8 cellular contexts compared by ENCODE assay signal in the genomic region with DNA sequence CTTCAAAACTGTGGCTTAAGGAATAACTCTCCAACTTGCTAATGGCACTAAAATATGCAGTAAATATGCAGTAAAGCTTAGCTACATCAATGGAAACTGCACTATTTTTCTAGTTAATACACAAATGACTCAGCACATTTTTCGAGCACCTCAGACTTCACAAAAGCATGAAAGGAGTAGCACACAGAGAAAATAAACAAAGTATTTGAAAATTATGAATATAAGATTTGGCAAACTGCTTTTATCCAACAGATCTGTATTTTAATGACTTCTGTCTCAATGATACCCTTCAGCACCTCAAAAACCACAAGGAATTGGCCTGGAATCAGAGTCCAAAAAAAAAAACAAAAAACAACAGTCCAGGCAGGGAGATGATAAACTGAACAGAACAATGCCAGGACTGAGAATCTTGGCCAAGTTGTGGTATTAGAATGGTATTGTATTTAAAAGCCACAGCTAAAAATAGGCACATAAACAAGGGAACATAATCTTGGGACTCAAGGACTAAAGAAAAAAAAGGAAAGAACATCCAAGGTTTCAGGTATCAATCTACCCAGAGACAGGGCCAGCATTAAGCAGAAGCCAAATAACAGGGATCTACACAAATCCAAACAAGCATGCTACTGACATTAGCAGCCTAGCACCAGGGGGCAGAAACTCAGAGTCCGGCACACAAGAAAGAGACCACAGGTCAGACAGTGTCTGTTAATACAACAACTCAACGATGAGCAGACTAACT. TPM values are rescaled to one million over a fixed set of nuclear protein-coding genes. Genes with fewer than 3 reads are reported as not detected.
A peak's percentile ranks its signal among the peaks of the same experiment; 100 is the strongest.
DNase-seq lines count a peak whose midpoint lies in the region; ATAC-seq, FAIRE-seq and TF ChIP-seq lines count a peak whose summit lies in the region.

No MANE protein-coding gene starts in this region.

- no peaks in the 10 kb centered on the region for H3K27me3 ChIP-seq in PC-3 (ENCODE audit: low read length)
- no peaks in the 10 kb centered on the region for H3K27me3 ChIP-seq in endodermal cell (ENCODE audit: control insufficient read depth, insufficient read depth, low read length, poor library complexity, severe bottlenecking)

- POLR2A ChIA-PET in A549 (lab: Yijun Ruan, JAX) = no interaction called here
- POLR2A ChIA-PET in PC-3 (lab: Charles Lee; ENCODE audit: unreplicated experiment) = interaction anchor here (0.6 kb wide), 1 partner anchor 9 kb away, joined by 3 read pairs; no protein-coding TSS in a partner anchor
- POLR2A ChIA-PET in naive thymus-derived CD8-positive, alpha-beta T cell (lab: Charles Lee) = interaction anchor here (5.3 kb wide), 1 partner anchor 20 kb away, joined by 33 read pairs; the partner anchor contains the start of gene TMEM245

- H4K20me1 ChIP-seq in PC-3 (ENCODE audit: low read length) = peaks cover 10% of the 10 kb centered on the region; the same call in 1 of the 2 replicates

- peak overlapping the region; percentile 6; the same call in 1 of the 2 replicates for H3K9ac ChIP-seq in PC-3 (ENCODE audit: low read length)
- no peak overlapping the region for H3K9ac ChIP-seq in endodermal cell (ENCODE audit: extremely low read depth, low read length, poor library complexity, severe bottlenecking)

- peaks cover 5% of the 10 kb centered on the region for H3K36me3 ChIP-seq in PC-3 (ENCODE audit: low read depth, low read length)
- peaks cover 28% of the 10 kb centered on the region for H3K36me3 ChIP-seq in endodermal cell (ENCODE audit: control insufficient read depth, insufficient read depth, low read length)

- no TSS peak for BruUV-seq in PC-3 (replicated peaks; lab: Mats Ljungman, UMichigan)

- H3K4me3 Mint-ChIP-seq in endodermal cell = no peak overlapping the region
- peak overlapping the region in 8 of 10 donors; percentile 2 to 55 (median 20) for H3K4me3 Mint-ChIP-seq in naive thymus-derived CD8-positive, alpha-beta T cell
- H3K4me3 Mint-ChIP-seq in effector memory CD8-positive, alpha-beta T cell = no peak overlapping the region
- no peak overlapping the region for H3K4me3 Mint-ChIP-seq in CD14-positive monocyte

- TF ChIP-seq CTCF in A549 (IDR thresholded peaks at IDR 0.05) (0 out of 3 replicates have a peak, but pooled peaks have one; percentile 23), PC-3 (conservative IDR thresholded peaks at IDR 0.05; ENCODE audit: low read depth, low read length) (peak; percentile 44), endodermal cell (conservative IDR thresholded peaks at IDR 0.05) (peak; percentile 56), CD14-positive monocyte (IDR thresholded peaks at IDR 0.05) (no peak)

- 0 out of 3 replicates have a peak, but pooled peaks cover 3% of the 10 kb centered on the region for H3K9me3 ChIP-seq in A549
- H3K9me3 ChIP-seq in PC-3 (ENCODE audit: low read length) = no peaks in the 10 kb centered on the region
- peaks cover 5% of the 10 kb centered on the region for H3K9me3 ChIP-seq in endodermal cell (ENCODE audit: control insufficient read depth, low read length)

- CTCF ChIA-PET in A549 (lab: Yijun Ruan, JAX) = interaction anchor here (0.6 to 1.2 kb wide), 4 partner anchors 84 to 385 kb away, joined by 3 to 4 read pairs (median 3); no protein-coding TSS in a partner anchor
- CTCF ChIA-PET in PC-3 (lab: Charles Lee) = no interaction called here

- FAIRE-seq in A549 (lab: Jason Lieb, UNC) = no peak

- no peak for TF ChIP-seq POLR2A in A549 (IDR thresholded peaks at IDR 0.05; ENCODE audit: low read length)

- H3K9me2 ChIP-seq in PC-3 (replicated peaks; ENCODE audit: low read length) = no peaks in the 10 kb centered on the region

- H3K4me2 ChIP-seq in A549 (peak overlapping the region; percentile 72), PC-3 (ENCODE audit: low read length) (peak overlapping the region; percentile 42)

- H3K4me3 ChIP-seq in A549 (no peak overlapping the region), PC-3 (ENCODE audit: low read length) (no peak overlapping the region), endodermal cell (ENCODE audit: low read length) (no peak overlapping the region)

- H3K4me1 Mint-ChIP-seq in endodermal cell = peaks cover 48% of the 10 kb centered on the region
- peaks cover 41 to 94% (median 90%) of the 10 kb centered on the region in 4 donors for H3K4me1 Mint-ChIP-seq in naive thymus-derived CD8-positive, alpha-beta T cell
- peaks cover 46 to 70% of the 10 kb centered on the region in 2 donors for H3K4me1 Mint-ChIP-seq in effector memory CD8-positive, alpha-beta T cell (ENCODE audit: low read depth in 2 of 2)
- H3K4me1 Mint-ChIP-seq in CD14-positive monocyte = peaks cover 21% of the 10 kb centered on the region

- H2AFZ ChIP-seq in PC-3 (ENCODE audit: low read length) = no peak overlapping the region

- TF ChIP-seq EP300 in A549 (IDR thresholded peaks at IDR 0.05) = no peak

- intact Hi-C loops in PC-3 (cut with micrococcal nuclease) = loop anchor here (2.0 kb wide), 1 partner anchor 20 kb away; the partner anchor contains the start of gene TMEM245
- intact Hi-C loops in CD14-positive monocyte (cut with micrococcal nuclease) = no loop called here

- peaks cover 6% of the 10 kb centered on the region for H3F3A ChIP-seq in PC-3 (ENCODE audit: low read length, unreplicated experiment)

- WGBS in A549 (ENCODE audit: missing lambda C conversion rate) = 11% methylated on average over 3 of the region's 3 CpGs
- 87% methylated on average over 3 of the region's 3 CpGs; no CpG with 5 or more reads in 1 of the 2 experiments for WGBS in endodermal cell (ENCODE audit: insufficient coverage in 1 of 2, insufficient read length in 1 of 2), 2 experiments

- DNase-seq in A549 (ENCODE audit: low read depth in 1 of 2, low spot score in 1 of 2) (peak in 1 of 2 experiments; percentile 68), PC-3 (peak; percentile 51), endodermal cell (no peak), NCI-H187 (lab: John Stamatoyannopoulos, UW) (no peak), CD14-positive monocyte (ENCODE audit: low spot score) (no peak)
- no peak for DNase-seq in naive thymus-derived CD8-positive, alpha-beta T cell
- DNase-seq in effector memory CD8-positive, alpha-beta T cell = no peak

- peaks cover 19% of the 10 kb centered on the region for H3K36me3 Mint-ChIP-seq in endodermal cell (ENCODE audit: low read depth)
- H3K36me3 Mint-ChIP-seq in naive thymus-derived CD8-positive, alpha-beta T cell = peaks cover 10 to 29% (median 21%) of the 10 kb centered on the region in 3 donors
- H3K36me3 Mint-ChIP-seq in effector memory CD8-positive, alpha-beta T cell (ENCODE audit: insufficient read depth) = peaks cover 9% of the 10 kb centered on the region
- H3K36me3 Mint-ChIP-seq in CD14-positive monocyte = peaks cover 43 to 49% of the 10 kb centered on the region in 2 donors

- peaks cover 93% of the 10 kb centered on the region for H3K79me2 ChIP-seq in PC-3 (ENCODE audit: low read length)

- peak overlapping the region; percentile 79 to 85 for H3K27ac ChIP-seq in A549
- peak overlapping the region; percentile 62 for H3K27ac ChIP-seq in PC-3 (ENCODE audit: low read length)
- no peak overlapping the region for H3K27ac ChIP-seq in endodermal cell (ENCODE audit: low read depth, low read length)

- ATAC-seq in A549 (peak; percentile 86 to 92), GM18502 (IDR thresholded peaks at IDR 0.05; ENCODE audit: poor library complexity, unreplicated experiment) (peak; percentile 50), PC-3 (peak; percentile 58)
- no peak for ATAC-seq in naive thymus-derived CD8-positive, alpha-beta T cell
- ATAC-seq in effector memory CD8-positive, alpha-beta T cell (replicated peaks) = no peak

- peak in 1 of 2 experiments; percentile 31; a peak in 2 of 5 replicates for TF ChIP-seq RAD21 in A549 (conservative IDR thresholded peaks at IDR 0.05 in 1 of 2, IDR thresholded peaks at IDR 0.05 in 1 of 2)

- H3K27ac Mint-ChIP-seq in endodermal cell = peak overlapping the region; percentile 36
- H3K27ac Mint-ChIP-seq in naive thymus-derived CD8-positive, alpha-beta T cell = peak overlapping the region in 9 of 10 donors; percentile 22 to 89 (median 81)
- peak overlapping the region in 1 of 2 donors; percentile 81 for H3K27ac Mint-ChIP-seq in effector memory CD8-positive, alpha-beta T cell
- peak overlapping the region in 3 of 7 donors; percentile 1 to 39 (median 15) for H3K27ac Mint-ChIP-seq in CD14-positive monocyte

- no peaks in the 10 kb centered on the region for H3K27me3 Mint-ChIP-seq in endodermal cell (ENCODE audit: insufficient read depth)
- H3K27me3 Mint-ChIP-seq in naive thymus-derived CD8-positive, alpha-beta T cell = no peaks in the 10 kb centered on the region
- H3K27me3 Mint-ChIP-seq in effector memory CD8-positive, alpha-beta T cell = no peaks in the 10 kb centered on the region
- no peaks in the 10 kb centered on the region for H3K27me3 Mint-ChIP-seq in CD14-positive monocyte (ENCODE audit: low read depth in 3 of 3)

- H3K4me1 ChIP-seq in A549 (peaks cover 77% of the 10 kb centered on the region), PC-3 (ENCODE audit: insufficient read depth, low read length) (peaks cover 48% of the 10 kb centered on the region), endodermal cell (ENCODE audit: control insufficient read depth, insufficient read depth, low read length) (no peaks in the 10 kb centered on the region)

- H3K9me3 Mint-ChIP-seq in endodermal cell (no peaks in the 10 kb centered on the region), CD14-positive monocyte (peaks cover 1 to 5% (median 3%) of the 10 kb centered on the region in 7 donors)
- peaks cover 1 to 9% (median 4%) of the 10 kb centered on the region in 9 donors for H3K9me3 Mint-ChIP-seq in naive thymus-derived CD8-positive, alpha-beta T cell
- peaks cover 0 to under 1% of the 10 kb centered on the region in 2 donors for H3K9me3 Mint-ChIP-seq in effector memory CD8-positive, alpha-beta T cell

TF ChIP-seq in A549, 52 proteins besides CTCF, POLR2A, EP300 and RAD21 (continues in another document):
- TF ChIP-seq MAX (IDR thresholded peaks at IDR 0.05) = peak; percentile 35; the same call in 1 of the 2 replicates
- no peak for TF ChIP-seq JUNB (IDR thresholded peaks at IDR 0.05)
- TF ChIP-seq ZC3H11A (IDR thresholded peaks at IDR 0.05) = no peak
- no peak for TF ChIP-seq TP53 (CRISPR knock-in tag; IDR thresholded peaks at IDR 0.05)

RNA-seq across cellular contexts. Expression of gene TMEM245, which starts 21.4 kb away (rescaled TPM):
- polyA plus RNA-seq in A549 (2011; rRNA removed) = 88.9 and 108 TPM in 2 replicates
- 20.2 and 27.8 TPM in 2 replicates for polyA plus RNA-seq in A549 (2012; cell fraction: cytosol; rRNA removed)
- 18.6 and 33.2 TPM in 2 replicates for polyA plus RNA-seq in A549 (2012; cell fraction: nucleus; rRNA removed)
- 44.9 to 48.6 TPM (median 48.2 TPM) in 3 replicates for polyA plus RNA-seq in A549 (2017; fragmentation: RNase III; extraction: RNeasy Plus Mini Kit Qiagen cat#74134 plus additional on column Dnase treatment)
- 157 and 160 TPM in 2 replicates for polyA minus RNA-seq in A549 (2011; rRNA and poly(A)+ RNA removed)
- total RNA-seq in PC-3 (2014; rRNA removed) = 23.7 and 30.8 TPM in 2 replicates
- 10 to 100 TPM; 42.8 to 55.0 TPM for total RNA-seq in endodermal cell
- 45.8 TPM for polyA plus RNA-seq in endodermal cell (2013, experiment 1 of 2)
- 43.2 TPM for polyA plus RNA-seq in endodermal cell (2013, experiment 2 of 2)
- total RNA-seq in naive thymus-derived CD8-positive, alpha-beta T cell = 10 to 100 TPM; 71.3 to 72.4 TPM
- polyA plus RNA-seq in naive thymus-derived CD8-positive, alpha-beta T cell = 10 to 100 TPM; 16.3 to 29.2 (median 25.3) TPM
- polyA plus RNA-seq in CD14-positive monocyte = 10 to 100 TPM in 1 of 2 donors, 1 to 10 TPM in 1; 9.7 to 11.3 TPM

Comparison
In these comparisons a context has a peak if more than half of its experiments do, and no peak if none do; other contexts are left out.
1. ATAC-seq: peak in A549 (2 of 2), GM18502 (single experiment) and PC-3 (single experiment); none in naive thymus-derived CD8-positive, alpha-beta T cell (0 of 2) and effector memory CD8-positive, alpha-beta T cell (single experiment).
2. H3K4me3 Mint-ChIP-seq: peak in naive thymus-derived CD8-positive, alpha-beta T cell (8 of 10); none in endodermal cell (single experiment), effector memory CD8-positive, alpha-beta T cell (0 of 2) and CD14-positive monocyte (0 of 2).